ENCODE assay signal across 17 cellular contexts in the genomic region with DNA sequence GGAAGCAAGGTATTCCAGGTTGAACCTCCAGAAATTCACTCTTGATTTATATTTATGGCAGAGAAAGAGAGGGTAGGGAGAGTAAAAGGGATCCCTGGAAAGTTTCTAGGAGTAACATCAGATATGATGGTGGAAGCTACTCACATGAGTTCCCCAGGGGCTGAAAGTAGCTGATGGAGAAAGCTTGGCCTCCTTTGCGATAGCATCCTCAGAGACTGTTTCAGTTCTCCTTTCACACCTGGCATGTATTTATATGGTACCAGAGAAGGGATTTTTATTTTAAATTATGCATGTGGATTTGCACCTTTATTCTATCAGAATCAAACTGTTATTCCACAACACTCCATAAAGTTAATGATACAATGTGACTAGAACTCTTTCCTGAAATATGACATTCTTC.
A peak's percentile ranks its signal among the peaks of the same experiment; 100 is the strongest.
DNase-seq lines count a peak whose midpoint lies in the region; ATAC-seq and TF ChIP-seq lines count a peak whose summit lies in the region.
"Had no signal": no experiment of that assay in that cellular context is flagged by ENCODE, and none has a peak within 500 bp of the region (broad histone marks: within the 10 kb centered on the region; RNA-seq: fewer than 3 reads in every experiment).

No MANE protein-coding gene starts in this region.

- H3K4me1 ChIP-seq in adrenal gland (replicated peaks in 1 of 2) (no peaks in the 10 kb centered on the region), thyroid gland (no peaks in the 10 kb centered on the region)
- H3K4me1 ChIP-seq: BE2C had no signal

- no peak overlapping the region for H3K4me3 ChIP-seq in adrenal gland
- no peak overlapping the region for H3K4me3 ChIP-seq in thyroid gland (replicated peaks in 1 of 3)
- H3K4me3 ChIP-seq: ascending aorta, hepatocyte, smooth muscle cell, thoracic aorta had no signal

- no peak for TF ChIP-seq CTCF in adrenal gland (IDR thresholded peaks at IDR 0.05)
- TF ChIP-seq CTCF in thyroid gland (IDR thresholded peaks at IDR 0.05) = no peak

- H3K27ac ChIP-seq in adrenal gland (no peak overlapping the region), thyroid gland (no peak overlapping the region)
- H3K27ac ChIP-seq: ascending aorta, hepatocyte, thoracic aorta had no signal

- 85 to 100% (median 91%) methylated on average over 1 of the region's 1 CpG for whole genome bisulfite sequencing in adrenal gland, 4 donors
- WGBS in thyroid gland, 2 donors = 100% methylated on average over 1 of the region's 1 CpG

- intact Hi-C loops in adrenal gland (cut with DNase I) (no loop called here), left cardiac atrium (cut with DNase I) (no loop called here), thyroid gland (cut with DNase I) (no loop called here)

- no peak for TF ChIP-seq POLR2A in adrenal gland (IDR thresholded peaks at IDR 0.05)
- no peak for TF ChIP-seq POLR2A in thyroid gland (IDR thresholded peaks at IDR 0.05)

- H3K9me3 ChIP-seq in adrenal gland (replicated peaks in 1 of 3) (no peaks in the 10 kb centered on the region), thyroid gland (no peaks in the 10 kb centered on the region)
- H3K9me3 ChIP-seq: ascending aorta, BE2C, thoracic aorta had no signal

- H3K27me3 ChIP-seq in adrenal gland (peaks cover 3% of the 10 kb centered on the region), thyroid gland (no peaks in the 10 kb centered on the region)
- H3K27me3 ChIP-seq: ascending aorta, BE2C, hepatocyte had no signal

- H3K36me3 ChIP-seq in adrenal gland (replicated peaks in 1 of 2) (no peaks in the 10 kb centered on the region), thyroid gland (no peaks in the 10 kb centered on the region)
- H3K36me3 ChIP-seq: ascending aorta, BE2C, thoracic aorta had no signal

- DNase-seq in adrenal gland (no peak), left cardiac atrium (no peak), NOMO-1 (lab: John Stamatoyannopoulos, UW; ENCODE audit: unreplicated experiment in 2 of 2) (no peak), thyroid gland (no peak)
- DNase-seq: activated CD4-positive, alpha-beta T cell treated with anti-CD3 and anti-CD28 coated beads for 36 hours; activated CD8-positive, alpha-beta memory T cell treated with anti-CD3 and anti-CD28 coated beads, Interleukin-2, amount 50 U/mL, for 4 hours; BE2C; H9; NCI-H1436 had no signal

- ATAC-seq in GM19438 (IDR thresholded peaks at IDR 0.05; ENCODE audit: low read depth, unreplicated experiment) (peak; percentile 68), HG02588 (IDR thresholded peaks at IDR 0.05; ENCODE audit: unreplicated experiment) (peak; percentile 43), HG03159 (IDR thresholded peaks at IDR 0.05; ENCODE audit: unreplicated experiment) (peak; percentile 66), left cardiac atrium (no peak)
- ATAC-seq: activated CD4-positive, alpha-beta T cell treated with anti-CD3 and anti-CD28 coated beads for 36 hours; SK-N-SH treated with all-trans-retinoic acid at 6 μM for 48 hours had no signal

Comparison
In these comparisons a context has a peak if more than half of its experiments do, and no peak if none do; other contexts are left out.
1. ATAC-seq: peak in GM19438 (single experiment), HG02588 (single experiment) and HG03159 (single experiment); none in left cardiac atrium (0 of 2).